1 cellular context compared by ENCODE assay signal in the genomic region with DNA sequence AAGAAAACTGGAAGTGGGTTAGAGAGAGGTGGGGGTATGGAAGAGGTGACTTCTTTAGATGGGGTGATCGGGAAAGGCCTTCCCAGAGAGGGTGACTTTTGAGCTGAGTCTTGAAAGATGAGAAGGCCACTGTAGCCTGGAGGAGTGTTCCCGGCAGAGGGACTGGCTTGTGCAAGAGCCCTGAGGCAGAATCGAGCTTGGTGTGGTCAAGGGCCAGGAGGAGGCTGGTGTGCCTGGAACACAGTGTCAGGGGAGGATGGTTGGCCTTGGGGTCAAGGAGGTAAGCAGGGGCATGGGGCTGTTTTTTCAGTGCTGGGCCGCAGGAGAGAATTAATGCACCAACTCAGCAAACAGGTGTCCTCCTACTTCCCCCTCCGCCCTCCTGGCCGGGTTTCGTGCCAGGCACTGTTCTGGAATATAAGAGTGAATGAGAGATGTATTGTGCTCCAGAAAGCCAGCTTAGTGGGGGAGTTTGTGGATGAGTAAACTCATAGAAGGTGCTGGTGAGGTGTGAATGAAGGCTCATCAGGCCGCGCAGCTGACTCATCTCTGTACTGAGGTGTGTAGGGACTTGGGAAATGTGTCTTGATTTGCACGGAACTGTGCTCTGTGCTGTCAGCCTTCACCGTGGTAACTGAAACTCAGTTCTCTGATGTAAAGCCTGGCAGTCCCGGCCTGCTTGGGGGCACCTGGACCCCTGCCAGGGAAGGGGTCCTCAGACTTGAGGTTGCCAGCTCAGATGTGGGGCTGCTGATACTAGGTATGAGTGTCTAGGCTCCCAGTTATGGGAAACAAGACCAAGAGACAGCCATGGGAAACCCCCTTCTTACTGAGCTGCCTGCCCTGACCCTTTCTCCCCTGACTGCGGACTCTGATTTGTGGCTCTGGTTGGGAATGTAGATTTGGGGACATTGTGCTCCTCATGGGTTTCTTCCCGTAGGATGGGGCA.
TF ChIP-seq lines count a peak whose summit lies in the region.

No MANE protein-coding gene starts in this region.

TF ChIP-seq in K562, 482 proteins besides CTCF, POLR2A, EP300 and RAD21 (continued from another document):
- TF ChIP-seq ATF3 (IDR thresholded peaks at IDR 0.05): peak; percentile 41; the same call in 1 of the 2 replicates
- TF ChIP-seq ATF3 (CRISPR knock-in tag; conservative IDR thresholded peaks at IDR 0.05): no peak
- no peak for TF ChIP-seq ZNF280B (CRISPR knock-in tag; IDR thresholded peaks at IDR 0.05)
- peak; percentile 68 for TF ChIP-seq JUND (IDR thresholded peaks at IDR 0.05; ENCODE audit: borderline replicate concordance, low read depth, low read length)
- TF ChIP-seq JUND (tag; IDR thresholded peaks at IDR 0.05; ENCODE audit: borderline replicate concordance, low read depth, low read length): peak; percentile 29; the same call in 1 of the 3 replicates
- TF ChIP-seq ZNF589 (CRISPR knock-in tag; IDR thresholded peaks at IDR 0.05; ENCODE audit: low read depth): no peak
- no peak for TF ChIP-seq MYBL2 (IDR thresholded peaks at IDR 0.05; ENCODE audit: low read depth)
- no peak for TF ChIP-seq MYBL2 (CRISPR knock-in tag; IDR thresholded peaks at IDR 0.05; ENCODE audit: borderline replicate concordance)
- no peak for TF ChIP-seq ZNF57 (CRISPR knock-in tag; IDR thresholded peaks at IDR 0.05)
- TF ChIP-seq CTBP1 (IDR thresholded peaks at IDR 0.05; ENCODE audit: borderline replicate concordance): peak; percentile 43; the same call in 1 of the 2 replicates
- TF ChIP-seq C11orf30 (IDR thresholded peaks at IDR 0.05; ENCODE audit: low read depth): peak; percentile 31; the same call in 1 of the 2 replicates
- peak; percentile 32; the same call in 1 of the 2 replicates for TF ChIP-seq NFE2 (IDR thresholded peaks at IDR 0.05; ENCODE audit: low read depth)
- peak; percentile 40; the same call in 1 of the 2 replicates for TF ChIP-seq NFIC (IDR thresholded peaks at IDR 0.05)
- 0 out of 2 replicates have a peak, but pooled peaks have one; percentile 45 for TF ChIP-seq ZEB2 (IDR thresholded peaks at IDR 0.05)
- TF ChIP-seq JUN (IDR thresholded peaks at IDR 0.05; ENCODE audit: borderline replicate concordance, low read depth, low read length): 0 out of 2 replicates have a peak, but pooled peaks have one; percentile 39
- no peak for TF ChIP-seq JUN (CRISPR knock-in tag; IDR thresholded peaks at IDR 0.05; ENCODE audit: borderline replicate concordance)
- peak; percentile 63; the same call in 1 of the 2 replicates for TF ChIP-seq SMARCA5 (IDR thresholded peaks at IDR 0.05)
- 0 out of 4 replicates have a peak, but pooled peaks of 1 of the 2 experiments have one; percentile 29 for TF ChIP-seq NRF1 (conservative IDR thresholded peaks at IDR 0.05 in 1 of 2, IDR thresholded peaks at IDR 0.05 in 1 of 2)
- peak; percentile 32; the same call in 1 of the 2 replicates for TF ChIP-seq FOSL1 (tag; conservative IDR thresholded peaks at IDR 0.05)
- peak in 1 of 2 experiments; percentile 56; a peak in 2 of 4 replicates for TF ChIP-seq KDM1A (IDR thresholded peaks at IDR 0.05)
